Comparison of ENCODE assay signal across 8 cellular contexts in genomic region chr1:206608108-206608698, GRCh38. TPM values are rescaled to one million over a fixed set of nuclear protein-coding genes. Genes with fewer than 3 reads are reported as not detected.
A peak's percentile ranks its signal among the peaks of the same experiment; 100 is the strongest.
DNase-seq lines count a peak whose midpoint lies in the region; ATAC-seq and TF ChIP-seq lines count a peak whose summit lies in the region.

No MANE protein-coding gene starts in this region.

- POLR2A ChIA-PET in AG04450 (lab: Yijun Ruan, JAX), result no interaction called here

- H3K4me3 Mint-ChIP-seq in activated T-helper 1 cell treated with anti-CD3 and anti-CD28 coated beads, Interleukin-12 subunit alpha, Interleukin-12 subunit beta, Interleukin-2, Interleukin-4 antibody, amounts not matched to agents 30 ng/mL and 10 ng/mL and 1 ng/mL, durations not matched to agents 14 hours and 24 hours and 36 hours, result peak overlapping the region; percentile 98

- DNase-seq in AG04450 (ENCODE audit: low read depth, low spot score) (no peak), GM13977 (ENCODE audit: low spot score) (peak; percentile 49), OCI-M1 (lab: John Stamatoyannopoulos, UW) (peak; percentile 61), glomerular visceral epithelial cell (ENCODE audit: extremely low spot score) (peak; percentile 41)
- peak; percentile 38 for DNase-seq in activated T-helper 1 cell treated with anti-CD3 and anti-CD28 coated beads, Interleukin-12 subunit alpha, Interleukin-12 subunit beta, Interleukin-2, Interleukin-4 antibody, amounts not matched to agents 30 ng/mL and 10 ng/mL and 1 ng/mL, durations not matched to agents 14 hours and 24 hours and 36 hours (ENCODE audit: low spot score)
- DNase-seq in stimulated activated CD4-positive, alpha-beta T cell treated with anti-CD3 and anti-CD28 coated beads, Interleukin-4, amount 100 ng/mL, for 4 hours, result peak; percentile 41 to 46

- H3K4me3 ChIP-seq in AG04450 (ENCODE audit: low read depth, low read length), result no peak overlapping the region

- intact Hi-C loops in activated T-helper 1 cell treated with anti-CD3 and anti-CD28 coated beads, Interleukin-12 subunit alpha, Interleukin-12 subunit beta, Interleukin-2, Interleukin-4 antibody, amounts not matched to agents 30 ng/mL and 10 ng/mL and 1 ng/mL, durations not matched to agents 14 hours and 24 hours and 36 hours (cut with micrococcal nuclease), result loop anchor here (1.0 to 10.0 kb wide), 6 partner anchors 17 to 377 kb away; partner anchors contain the start of gene DYRK3

- no peaks in the 10 kb centered on the region for H3K27me3 Mint-ChIP-seq in activated T-helper 1 cell treated with anti-CD3 and anti-CD28 coated beads, Interleukin-12 subunit alpha, Interleukin-12 subunit beta, Interleukin-2, Interleukin-4 antibody, amounts not matched to agents 30 ng/mL and 10 ng/mL and 1 ng/mL, durations not matched to agents 14 hours and 24 hours and 36 hours (ENCODE audit: insufficient read depth)

- peaks cover 47% of the 10 kb centered on the region for H3K36me3 Mint-ChIP-seq in activated T-helper 1 cell treated with anti-CD3 and anti-CD28 coated beads, Interleukin-12 subunit alpha, Interleukin-12 subunit beta, Interleukin-2, Interleukin-4 antibody, amounts not matched to agents 30 ng/mL and 10 ng/mL and 1 ng/mL, durations not matched to agents 14 hours and 24 hours and 36 hours (ENCODE audit: low read depth)

- peak overlapping the region; percentile 97 for H3K27ac Mint-ChIP-seq in activated T-helper 1 cell treated with anti-CD3 and anti-CD28 coated beads, Interleukin-12 subunit alpha, Interleukin-12 subunit beta, Interleukin-2, Interleukin-4 antibody, amounts not matched to agents 30 ng/mL and 10 ng/mL and 1 ng/mL, durations not matched to agents 14 hours and 24 hours and 36 hours

- TF ChIP-seq CTCF in AG04450 (IDR thresholded peaks at IDR 0.05; ENCODE audit: low read depth, low read length) (peak; percentile 82), GM13977 (IDR thresholded peaks at IDR 0.05; ENCODE audit: extremely low read depth, insufficient read depth, missing control alignments) (peak; percentile 84)

- ATAC-seq in HG03025 (IDR thresholded peaks at IDR 0.05; ENCODE audit: low FRiP score, unreplicated experiment), result no peak
- no peak for ATAC-seq in GM18498 (IDR thresholded peaks at IDR 0.05; ENCODE audit: unreplicated experiment)

- no peaks in the 10 kb centered on the region for H3K27me3 ChIP-seq in AG04450 (ENCODE audit: control insufficient read depth, insufficient read depth, low read length)

- no peaks in the 10 kb centered on the region for H3K9me3 ChIP-seq in AG04450 (ENCODE audit: control insufficient read depth, insufficient read depth, low read length)

- H3K9me3 Mint-ChIP-seq in activated T-helper 1 cell treated with anti-CD3 and anti-CD28 coated beads, Interleukin-12 subunit alpha, Interleukin-12 subunit beta, Interleukin-2, Interleukin-4 antibody, amounts not matched to agents 30 ng/mL and 10 ng/mL and 1 ng/mL, durations not matched to agents 14 hours and 24 hours and 36 hours, result no peaks in the 10 kb centered on the region

- peaks cover 52% of the 10 kb centered on the region for H3K4me1 Mint-ChIP-seq in activated T-helper 1 cell treated with anti-CD3 and anti-CD28 coated beads, Interleukin-12 subunit alpha, Interleukin-12 subunit beta, Interleukin-2, Interleukin-4 antibody, amounts not matched to agents 30 ng/mL and 10 ng/mL and 1 ng/mL, durations not matched to agents 14 hours and 24 hours and 36 hours (ENCODE audit: low read depth)

- in situ Hi-C loops in GM13977 (cut with MboI; ENCODE audit: low pct_unique_long_range_greater_than_20kb, low sequenced_read_pairs, unreplicated experiment), result no loop called here

- no peak overlapping the region for H3K27ac ChIP-seq in AG04450 (ENCODE audit: low read depth, low read length)

- CTCF ChIA-PET in AG04450 (lab: Charles Lee), result interaction anchor here (0.6 to 8.1 kb wide), 12 partner anchors 9 to 374 kb away, joined by 3 to 104 read pairs (median 7); no protein-coding TSS in a partner anchor

RNA-seq across cellular contexts. Expression of gene EIF2D, which starts 4.1 kb away (rescaled TPM):
- polyA plus RNA-seq in AG04450 (2011; rRNA removed), result 71.8 and 74.0 TPM in 2 replicates
- 43.8 and 45.5 TPM in 2 replicates for polyA minus RNA-seq in AG04450 (2011; rRNA and poly(A)+ RNA removed)
- 89.1 and 101 TPM in 2 replicates for total RNA-seq in activated T-helper 1 cell treated with anti-CD3 and anti-CD28 coated beads, Interleukin-12 subunit alpha, Interleukin-12 subunit beta, Interleukin-2, Interleukin-4 antibody, amounts not matched to agents 30 ng/mL and 10 ng/mL and 1 ng/mL, durations not matched to agents 14 hours and 24 hours and 36 hours

RNA-seq across cellular contexts. Expression of gene DYRK3, which starts 27.1 kb away (rescaled TPM):
- polyA plus RNA-seq in AG04450 (2011; rRNA removed), result 13.4 and 13.8 TPM in 2 replicates
- 11.4 and 16.4 TPM in 2 replicates for polyA minus RNA-seq in AG04450 (2011; rRNA and poly(A)+ RNA removed)
- total RNA-seq in activated T-helper 1 cell treated with anti-CD3 and anti-CD28 coated beads, Interleukin-12 subunit alpha, Interleukin-12 subunit beta, Interleukin-2, Interleukin-4 antibody, amounts not matched to agents 30 ng/mL and 10 ng/mL and 1 ng/mL, durations not matched to agents 14 hours and 24 hours and 36 hours, result 22.1 and 23.3 TPM in 2 replicates
